In the genomic region with DNA sequence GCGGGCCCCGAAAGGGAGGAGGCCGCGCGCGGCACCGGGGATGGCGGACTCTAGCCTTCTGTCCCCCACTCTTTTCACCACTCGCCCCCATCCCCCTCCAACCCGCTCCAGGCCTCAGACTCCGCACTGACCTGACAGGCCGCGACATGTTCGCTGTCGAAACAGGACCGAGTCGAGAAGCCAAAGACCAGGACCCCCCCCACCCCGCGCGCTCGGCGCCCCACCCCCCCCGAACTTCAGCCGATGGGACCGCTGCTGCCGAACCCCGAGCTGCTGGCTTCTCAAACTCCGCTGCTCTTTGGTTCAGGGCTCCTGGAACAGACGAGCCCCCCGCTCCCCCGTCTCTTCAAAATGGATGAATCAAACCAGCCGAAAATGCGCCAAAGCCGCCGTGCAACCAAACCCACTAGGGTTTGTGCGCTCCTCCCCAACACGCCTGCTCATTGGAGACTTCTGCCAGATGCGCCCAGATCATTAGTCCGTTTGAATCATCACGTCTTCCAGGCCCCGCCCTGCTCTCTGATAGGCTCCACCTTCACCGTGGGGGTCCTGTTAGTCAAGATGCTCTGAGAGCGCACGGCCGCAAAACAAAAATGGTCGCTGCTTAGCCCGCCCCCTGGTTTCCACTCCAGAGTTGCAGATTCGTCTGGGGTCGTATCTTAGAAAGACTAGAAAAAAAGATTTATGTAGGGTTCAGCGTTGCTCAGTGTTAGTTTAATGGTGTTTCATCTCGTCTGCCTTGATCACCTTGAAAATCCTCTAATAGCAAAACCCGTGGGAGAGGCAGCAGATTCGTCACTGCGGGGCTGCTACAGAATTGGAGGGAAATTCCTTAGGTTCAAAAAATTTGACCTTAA, we compare ENCODE assay signal across 1 cellular context.
TF ChIP-seq lines count a peak whose summit lies in the region.

A gene with protein sequence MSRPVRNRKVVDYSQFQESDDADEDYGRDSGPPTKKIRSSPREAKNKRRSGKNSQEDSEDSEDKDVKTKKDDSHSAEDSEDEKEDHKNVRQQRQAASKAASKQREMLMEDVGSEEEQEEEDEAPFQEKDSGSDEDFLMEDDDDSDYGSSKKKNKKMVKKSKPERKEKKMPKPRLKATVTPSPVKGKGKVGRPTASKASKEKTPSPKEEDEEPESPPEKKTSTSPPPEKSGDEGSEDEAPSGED (minus strand): TSS at position 357 of the 857 bp plus-strand sequence. CDS start 209 bp downstream, at position 148.

TF ChIP-seq in HepG2, 621 proteins besides CTCF, POLR2A, EP300 and RAD21 (continued from another document and continues in another):
- TF ChIP-seq, protein P1, sequence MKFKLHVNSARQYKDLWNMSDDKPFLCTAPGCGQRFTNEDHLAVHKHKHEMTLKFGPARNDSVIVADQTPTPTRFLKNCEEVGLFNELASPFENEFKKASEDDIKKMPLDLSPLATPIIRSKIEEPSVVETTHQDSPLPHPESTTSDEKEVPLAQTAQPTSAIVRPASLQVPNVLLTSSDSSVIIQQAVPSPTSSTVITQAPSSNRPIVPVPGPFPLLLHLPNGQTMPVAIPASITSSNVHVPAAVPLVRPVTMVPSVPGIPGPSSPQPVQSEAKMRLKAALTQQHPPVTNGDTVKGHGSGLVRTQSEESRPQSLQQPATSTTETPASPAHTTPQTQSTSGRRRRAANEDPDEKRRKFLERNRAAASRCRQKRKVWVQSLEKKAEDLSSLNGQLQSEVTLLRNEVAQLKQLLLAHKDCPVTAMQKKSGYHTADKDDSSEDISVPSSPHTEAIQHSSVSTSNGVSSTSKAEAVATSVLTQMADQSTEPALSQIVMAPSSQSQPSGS (CRISPR knock-in tag; IDR thresholded peaks at IDR 0.05) = no peak
- TF ChIP-seq, protein P2, sequence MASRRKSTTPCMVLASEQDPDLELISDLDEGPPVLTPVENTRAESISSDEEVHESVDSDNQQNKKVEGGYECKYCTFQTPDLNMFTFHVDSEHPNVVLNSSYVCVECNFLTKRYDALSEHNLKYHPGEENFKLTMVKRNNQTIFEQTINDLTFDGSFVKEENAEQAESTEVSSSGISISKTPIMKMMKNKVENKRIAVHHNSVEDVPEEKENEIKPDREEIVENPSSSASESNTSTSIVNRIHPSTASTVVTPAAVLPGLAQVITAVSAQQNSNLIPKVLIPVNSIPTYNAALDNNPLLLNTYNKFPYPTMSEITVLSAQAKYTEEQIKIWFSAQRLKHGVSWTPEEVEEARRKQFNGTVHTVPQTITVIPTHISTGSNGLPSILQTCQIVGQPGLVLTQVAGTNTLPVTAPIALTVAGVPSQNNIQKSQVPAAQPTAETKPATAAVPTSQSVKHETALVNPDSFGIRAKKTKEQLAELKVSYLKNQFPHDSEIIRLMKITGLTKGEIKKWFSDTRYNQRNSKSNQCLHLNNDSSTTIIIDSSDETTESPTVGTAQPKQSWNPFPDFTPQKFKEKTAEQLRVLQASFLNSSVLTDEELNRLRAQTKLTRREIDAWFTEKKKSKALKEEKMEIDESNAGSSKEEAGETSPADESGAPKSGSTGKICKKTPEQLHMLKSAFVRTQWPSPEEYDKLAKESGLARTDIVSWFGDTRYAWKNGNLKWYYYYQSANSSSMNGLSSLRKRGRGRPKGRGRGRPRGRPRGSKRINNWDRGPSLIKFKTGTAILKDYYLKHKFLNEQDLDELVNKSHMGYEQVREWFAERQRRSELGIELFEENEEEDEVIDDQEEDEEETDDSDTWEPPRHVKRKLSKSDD (CRISPR knock-in tag; IDR thresholded peaks at IDR 0.05; ENCODE audit: low read depth) = peak; percentile 88
- TF ChIP-seq ZNF382 (CRISPR knock-in tag; IDR thresholded peaks at IDR 0.05; ENCODE audit: borderline replicate concordance) (no peak), ZNF652 (CRISPR knock-in tag; IDR thresholded peaks at IDR 0.05; ENCODE audit: borderline replicate concordance, low read depth) (no peak), ZNF556 (CRISPR knock-in tag; IDR thresholded peaks at IDR 0.05; ENCODE audit: borderline replicate concordance) (no peak), PHF20 (CRISPR knock-in tag; IDR thresholded peaks at IDR 0.05) (peak; percentile 80), SIX1 (CRISPR knock-in tag; IDR thresholded peaks at IDR 0.05; ENCODE audit: borderline replicate concordance) (0 out of 2 replicates have a peak, but pooled peaks have one; percentile 11), ZNF614 (CRISPR knock-in tag; IDR thresholded peaks at IDR 0.05; ENCODE audit: borderline replicate concordance) (0 out of 2 replicates have a peak, but pooled peaks have one; percentile 31), CBX2 (IDR thresholded peaks at IDR 0.05; ENCODE audit: low read depth, low read length) (no peak), CBX2 (CRISPR knock-in tag; IDR thresholded peaks at IDR 0.05; ENCODE audit: low read depth) (no peak), ZNF644 (CRISPR knock-in tag; IDR thresholded peaks at IDR 0.05; ENCODE audit: low read depth) (no peak), HNF4A (CRISPR knock-in tag; IDR thresholded peaks at IDR 0.05) (peak; percentile 24; the same call in 1 of the 2 replicates), ZFP1 (CRISPR knock-in tag; IDR thresholded peaks at IDR 0.05) (no peak), NFIC (IDR thresholded peaks at IDR 0.05; ENCODE audit: low read length) (no peak; the same call in 1 of the 2 replicates), ZNF790 (CRISPR knock-in tag; IDR thresholded peaks at IDR 0.05; ENCODE audit: borderline replicate concordance) (no peak), GABPB1 (CRISPR knock-in tag; IDR thresholded peaks at IDR 0.05) (peak; percentile 44; the same call in 1 of the 2 replicates), FOSL2 (CRISPR knock-in tag; IDR thresholded peaks at IDR 0.05) (peak; percentile 3; the same call in 1 of the 2 replicates), JDP2 (CRISPR knock-in tag; IDR thresholded peaks at IDR 0.05; ENCODE audit: borderline replicate concordance) (no peak; the same call in 1 of the 2 replicates), GATA4 (IDR thresholded peaks at IDR 0.05; ENCODE audit: borderline replicate concordance, low read depth) (no peak), KLF16 (CRISPR knock-in tag; IDR thresholded peaks at IDR 0.05) (peak in 1 of 2 experiments; percentile 62; a peak in 1 of 4 replicates)
- TF ChIP-seq, protein P3, sequence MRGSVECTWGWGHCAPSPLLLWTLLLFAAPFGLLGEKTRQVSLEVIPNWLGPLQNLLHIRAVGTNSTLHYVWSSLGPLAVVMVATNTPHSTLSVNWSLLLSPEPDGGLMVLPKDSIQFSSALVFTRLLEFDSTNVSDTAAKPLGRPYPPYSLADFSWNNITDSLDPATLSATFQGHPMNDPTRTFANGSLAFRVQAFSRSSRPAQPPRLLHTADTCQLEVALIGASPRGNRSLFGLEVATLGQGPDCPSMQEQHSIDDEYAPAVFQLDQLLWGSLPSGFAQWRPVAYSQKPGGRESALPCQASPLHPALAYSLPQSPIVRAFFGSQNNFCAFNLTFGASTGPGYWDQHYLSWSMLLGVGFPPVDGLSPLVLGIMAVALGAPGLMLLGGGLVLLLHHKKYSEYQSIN (CRISPR knock-in tag; IDR thresholded peaks at IDR 0.05; ENCODE audit: borderline replicate concordance) = no peak
- TF ChIP-seq, protein P4, sequence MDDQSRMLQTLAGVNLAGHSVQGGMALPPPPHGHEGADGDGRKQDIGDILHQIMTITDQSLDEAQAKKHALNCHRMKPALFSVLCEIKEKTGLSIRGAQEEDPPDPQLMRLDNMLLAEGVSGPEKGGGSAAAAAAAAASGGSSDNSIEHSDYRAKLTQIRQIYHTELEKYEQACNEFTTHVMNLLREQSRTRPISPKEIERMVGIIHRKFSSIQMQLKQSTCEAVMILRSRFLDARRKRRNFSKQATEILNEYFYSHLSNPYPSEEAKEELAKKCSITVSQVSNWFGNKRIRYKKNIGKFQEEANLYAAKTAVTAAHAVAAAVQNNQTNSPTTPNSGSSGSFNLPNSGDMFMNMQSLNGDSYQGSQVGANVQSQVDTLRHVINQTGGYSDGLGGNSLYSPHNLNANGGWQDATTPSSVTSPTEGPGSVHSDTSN (CRISPR knock-in tag; IDR thresholded peaks at IDR 0.05; ENCODE audit: borderline replicate concordance) = no peak
- TF ChIP-seq, protein P5, sequence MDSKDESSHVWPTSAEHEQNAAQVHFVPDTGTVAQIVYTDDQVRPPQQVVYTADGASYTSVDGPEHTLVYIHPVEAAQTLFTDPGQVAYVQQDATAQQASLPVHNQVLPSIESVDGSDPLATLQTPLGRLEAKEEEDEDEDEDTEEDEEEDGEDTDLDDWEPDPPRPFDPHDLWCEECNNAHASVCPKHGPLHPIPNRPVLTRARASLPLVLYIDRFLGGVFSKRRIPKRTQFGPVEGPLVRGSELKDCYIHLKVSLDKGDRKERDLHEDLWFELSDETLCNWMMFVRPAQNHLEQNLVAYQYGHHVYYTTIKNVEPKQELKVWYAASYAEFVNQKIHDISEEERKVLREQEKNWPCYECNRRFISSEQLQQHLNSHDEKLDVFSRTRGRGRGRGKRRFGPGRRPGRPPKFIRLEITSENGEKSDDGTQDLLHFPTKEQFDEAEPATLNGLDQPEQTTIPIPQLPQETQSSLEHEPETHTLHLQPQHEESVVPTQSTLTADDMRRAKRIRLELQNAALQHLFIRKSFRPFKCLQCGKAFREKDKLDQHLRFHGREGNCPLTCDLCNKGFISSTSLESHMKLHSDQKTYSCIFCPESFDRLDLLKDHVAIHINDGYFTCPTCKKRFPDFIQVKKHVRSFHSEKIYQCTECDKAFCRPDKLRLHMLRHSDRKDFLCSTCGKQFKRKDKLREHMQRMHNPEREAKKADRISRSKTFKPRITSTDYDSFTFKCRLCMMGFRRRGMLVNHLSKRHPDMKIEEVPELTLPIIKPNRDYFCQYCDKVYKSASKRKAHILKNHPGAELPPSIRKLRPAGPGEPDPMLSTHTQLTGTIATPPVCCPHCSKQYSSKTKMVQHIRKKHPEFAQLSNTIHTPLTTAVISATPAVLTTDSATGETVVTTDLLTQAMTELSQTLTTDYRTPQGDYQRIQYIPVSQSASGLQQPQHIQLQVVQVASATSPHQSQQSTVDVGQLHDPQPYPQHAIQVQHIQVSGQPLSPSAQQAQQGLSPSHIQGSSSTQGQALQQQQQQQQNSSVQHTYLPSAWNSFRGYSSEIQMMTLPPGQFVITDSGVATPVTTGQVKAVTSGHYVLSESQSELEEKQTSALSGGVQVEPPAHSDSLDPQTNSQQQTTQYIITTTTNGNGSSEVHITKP (CRISPR knock-in tag; IDR thresholded peaks at IDR 0.05; ENCODE audit: low read depth) = peak; percentile 44; the same call in 1 of the 2 replicates
- TF ChIP-seq, protein P6, sequence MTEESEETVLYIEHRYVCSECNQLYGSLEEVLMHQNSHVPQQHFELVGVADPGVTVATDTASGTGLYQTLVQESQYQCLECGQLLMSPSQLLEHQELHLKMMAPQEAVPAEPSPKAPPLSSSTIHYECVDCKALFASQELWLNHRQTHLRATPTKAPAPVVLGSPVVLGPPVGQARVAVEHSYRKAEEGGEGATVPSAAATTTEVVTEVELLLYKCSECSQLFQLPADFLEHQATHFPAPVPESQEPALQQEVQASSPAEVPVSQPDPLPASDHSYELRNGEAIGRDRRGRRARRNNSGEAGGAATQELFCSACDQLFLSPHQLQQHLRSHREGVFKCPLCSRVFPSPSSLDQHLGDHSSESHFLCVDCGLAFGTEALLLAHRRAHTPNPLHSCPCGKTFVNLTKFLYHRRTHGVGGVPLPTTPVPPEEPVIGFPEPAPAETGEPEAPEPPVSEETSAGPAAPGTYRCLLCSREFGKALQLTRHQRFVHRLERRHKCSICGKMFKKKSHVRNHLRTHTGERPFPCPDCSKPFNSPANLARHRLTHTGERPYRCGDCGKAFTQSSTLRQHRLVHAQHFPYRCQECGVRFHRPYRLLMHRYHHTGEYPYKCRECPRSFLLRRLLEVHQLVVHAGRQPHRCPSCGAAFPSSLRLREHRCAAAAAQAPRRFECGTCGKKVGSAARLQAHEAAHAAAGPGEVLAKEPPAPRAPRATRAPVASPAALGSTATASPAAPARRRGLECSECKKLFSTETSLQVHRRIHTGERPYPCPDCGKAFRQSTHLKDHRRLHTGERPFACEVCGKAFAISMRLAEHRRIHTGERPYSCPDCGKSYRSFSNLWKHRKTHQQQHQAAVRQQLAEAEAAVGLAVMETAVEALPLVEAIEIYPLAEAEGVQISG (CRISPR knock-in tag; IDR thresholded peaks at IDR 0.05) = no peak; the same call in 1 of the 2 replicates
- TF ChIP-seq, protein P7, sequence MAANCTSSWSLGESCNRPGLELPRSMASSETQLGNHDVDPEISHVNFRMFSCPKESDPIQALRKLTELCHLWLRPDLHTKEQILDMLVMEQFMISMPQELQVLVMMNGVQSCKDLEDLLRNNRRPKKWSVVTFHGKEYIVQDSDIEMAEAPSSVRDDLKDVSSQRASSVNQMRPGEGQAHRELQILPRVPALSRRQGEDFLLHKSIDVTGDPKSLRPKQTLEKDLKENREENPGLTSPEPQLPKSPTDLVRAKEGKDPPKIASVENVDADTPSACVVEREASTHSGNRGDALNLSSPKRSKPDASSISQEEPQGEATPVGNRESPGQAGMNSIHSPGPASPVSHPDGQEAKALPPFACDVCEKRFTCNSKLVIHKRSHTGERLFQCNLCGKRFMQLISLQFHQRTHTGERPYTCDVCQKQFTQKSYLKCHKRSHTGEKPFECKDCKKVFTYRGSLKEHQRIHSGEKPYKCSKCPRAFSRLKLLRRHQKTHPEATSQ (CRISPR knock-in tag; IDR thresholded peaks at IDR 0.05; ENCODE audit: borderline replicate concordance) = no peak
